ENCODE assay signal across 8 cellular contexts in the genomic region with DNA sequence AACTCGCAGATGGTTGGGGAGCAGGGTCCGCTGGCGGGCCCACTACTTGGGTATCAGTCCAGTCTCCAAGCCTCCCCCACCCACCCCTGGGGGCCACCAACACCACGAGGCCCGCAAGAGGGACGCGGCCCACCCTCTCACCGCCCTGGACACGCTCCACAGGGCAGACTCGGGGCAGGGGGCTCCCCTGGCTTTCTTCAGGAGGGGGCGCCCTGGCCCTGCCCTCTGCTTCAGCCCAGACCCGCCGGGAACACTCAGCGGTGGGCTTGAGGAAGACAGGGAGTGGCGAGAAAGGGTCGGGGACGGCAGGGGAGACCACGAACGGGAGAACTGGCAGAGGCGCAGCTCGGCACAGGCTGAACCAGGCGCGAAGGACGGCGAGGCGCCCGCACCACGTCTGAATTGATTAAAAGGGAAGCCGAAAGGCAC. TPM values are rescaled to one million over a fixed set of nuclear protein-coding genes. Genes with fewer than 3 reads are reported as not detected.
DNase-seq lines count a peak whose midpoint lies in the region; ATAC-seq and TF ChIP-seq lines count a peak whose summit lies in the region.

No MANE protein-coding gene starts in this region.

- peak in 2 of 4 donors; percentile 25 to 29 for ATAC-seq in psoas muscle
- ATAC-seq in HG02571 (IDR thresholded peaks at IDR 0.05; ENCODE audit: unreplicated experiment) = no peak

- whole genome bisulfite sequencing in psoas muscle, 3 donors = 2 to 9% (median 3%) methylated on average over 24 to 29 of the region's 29 CpGs

- peaks cover 36% of the 10 kb centered on the region for H3K4me1 Mint-ChIP-seq in endothelial cell (ENCODE audit: unreplicated experiment)

- intact Hi-C loops in psoas muscle (cut with DNase I) = no loop called here

- peaks cover 4 to 99% (median 46%) of the 10 kb centered on the region in 3 donors for H3K27me3 ChIP-seq in psoas muscle (ENCODE audit: insufficient read depth in 3 of 3, low read length in 2 of 3)

- TF ChIP-seq CTCF in endothelial cell (IDR thresholded peaks at IDR 0.05; ENCODE audit: unreplicated experiment) = no peak
- TF ChIP-seq CTCF in psoas muscle (IDR thresholded peaks at IDR 0.05) = no peak

- peaks cover 26% of the 10 kb centered on the region for H3K27me3 Mint-ChIP-seq in endothelial cell (ENCODE audit: unreplicated experiment)

- H3K4me3 ChIP-seq in psoas muscle = peak overlapping the region; percentile 58

- H3K4me3 Mint-ChIP-seq in endothelial cell (ENCODE audit: unreplicated experiment) = peak overlapping the region; percentile 95

- no peaks in the 10 kb centered on the region for H3K9me3 ChIP-seq in psoas muscle

- DNase-seq in activated CD4-positive, alpha-beta T cell treated with anti-CD3 and anti-CD28 coated beads for 48 hours = peak; percentile 35
- no peak for DNase-seq in activated CD4-positive, alpha-beta T cell treated with anti-CD3 and anti-CD28 coated beads, Interleukin-2, amount 50 U/mL, for 4 hours
- DNase-seq in SK-N-DZ (ENCODE audit: low spot score) (peak; percentile 29), endothelial cell (ENCODE audit: low spot score) (peak; percentile 37), psoas muscle (no peak), cerebellar cortex (ENCODE audit: low spot score) (no peak), NCI-H345 treated with DMSO at 0.1 percent for 48 hours (lab: John Stamatoyannopoulos, UW; ENCODE audit: unreplicated experiment) (no peak)

- H3K27ac Mint-ChIP-seq in endothelial cell (ENCODE audit: unreplicated experiment) = peak overlapping the region; percentile 86

- no peaks in the 10 kb centered on the region for H3K9me3 Mint-ChIP-seq in endothelial cell (ENCODE audit: unreplicated experiment)

- H3K4me1 ChIP-seq in psoas muscle = peaks cover 18% of the 10 kb centered on the region

- H3K36me3 ChIP-seq in psoas muscle (ENCODE audit: insufficient read depth in 1 of 2, low read depth in 1 of 2) = no peaks in the 10 kb centered on the region

- no peak overlapping the region for H3K27ac ChIP-seq in psoas muscle

- peaks cover 11% of the 10 kb centered on the region for H3K36me3 Mint-ChIP-seq in endothelial cell (ENCODE audit: low read depth, unreplicated experiment)

RNA-seq across cellular contexts. Expression of gene IGF2BP3, which starts 1.6 kb away (rescaled TPM):
- 43.5 and 58.0 TPM in 2 replicates for polyA plus RNA-seq in SK-N-DZ (2014; cell fraction: cytosol; rRNA removed)
- 66.2 and 102 TPM in 2 replicates for polyA plus RNA-seq in SK-N-DZ (2014; cell fraction: nucleus; rRNA removed)
- total RNA-seq in endothelial cell (ENCODE audit: unreplicated experiment) (92.8 TPM), psoas muscle (under 1 TPM; 0.28 to 0.73 (median 0.41) TPM)
- under 1 TPM; 0.03 to 0.51 (median 0.03) TPM for polyA plus RNA-seq in psoas muscle

Comparison
In these comparisons a context has a peak if more than half of its experiments do, and no peak if none do; other contexts are left out.
1. DNase-seq: peak in activated CD4-positive, alpha-beta T cell treated with anti-CD3 and anti-CD28 coated beads for 48 hours (single experiment), SK-N-DZ (single experiment) and endothelial cell (single experiment); none in activated CD4-positive, alpha-beta T cell treated with anti-CD3 and anti-CD28 coated beads, Interleukin-2, amount 50 U/mL, for 4 hours (0 of 2), psoas muscle (0 of 2), cerebellar cortex (single experiment) and NCI-H345 treated with DMSO at 0.1 percent for 48 hours (single experiment).
2. RNA of gene IGF2BP3, which starts 1.6 kb away (total RNA-seq): 92.8 TPM in endothelial cell (single experiment); 0.28 to 0.73 TPM in psoas muscle; every median in the first group is over 10 times any median in the second.